In genomic region chr3:193744048-193744821, GRCh38 we compare ENCODE assay signal across 8 cellular contexts.
DNase-seq lines count a peak whose midpoint lies in the region; ATAC-seq and TF ChIP-seq lines count a peak whose summit lies in the region.

No MANE protein-coding gene starts in this region.

- H3K9ac ChIP-seq in SK-N-SH = no peak overlapping the region

- H3K27ac ChIP-seq in SK-N-SH (ENCODE audit: low read depth in 2 of 2, low read length in 1 of 2) (peak overlapping the region in 1 of 2 experiments; percentile 89; a peak in 2 of 4 replicates), spleen (peak overlapping the region in 6 of 8 donors; percentile 21 to 67 (median 52))

- no peak for TF ChIP-seq EP300 in SK-N-SH (IDR thresholded peaks at IDR 0.05; ENCODE audit: borderline replicate concordance in 1 of 2, low read depth in 1 of 2, low read length in 1 of 2)

- no peak for TF ChIP-seq RAD21 in SK-N-SH (IDR thresholded peaks at IDR 0.05; ENCODE audit: low read length)

- DNase-seq in SK-N-SH (no peak), NCI-H2171 (lab: John Stamatoyannopoulos, UW) (peak; percentile 2), fibroblast of villous mesenchyme (ENCODE audit: low read depth) (peak; percentile 3), spleen (no peak), A172 (ENCODE audit: low spot score) (no peak), NCI-H82 treated with DMSO at 0.1 percent for 48 hours (lab: John Stamatoyannopoulos, UW; ENCODE audit: unreplicated experiment) (no peak), Kasumi-1 (lab: John Stamatoyannopoulos, UW) (no peak)

- no peak for TF ChIP-seq POLR2A in spleen (IDR thresholded peaks at IDR 0.05)

- H3K27me3 ChIP-seq in SK-N-SH (ENCODE audit: insufficient read depth) (no peaks in the 10 kb centered on the region), spleen (replicated peaks in 1 of 7) (no peaks in the 10 kb centered on the region)

- H3K36me3 ChIP-seq in SK-N-SH (replicated peaks in 1 of 2; ENCODE audit: control insufficient read depth in 1 of 2, insufficient read depth in 2 of 2, low read length in 1 of 2) (no peaks in the 10 kb centered on the region), spleen (no peaks in the 10 kb centered on the region)

- CTCF ChIA-PET in SK-N-SH (lab: Yijun Ruan, JAX) = interaction anchor here (0.6 to 2.7 kb wide), 9 partner anchors 8 to 571 kb away, joined by 3 to 13 read pairs (median 4); no protein-coding TSS in a partner anchor

- no peak overlapping the region for H2AFZ ChIP-seq in SK-N-SH (ENCODE audit: low read depth)

- no peak; the same call in 2 of the 3 replicates for ATAC-seq in SK-N-SH treated with all-trans-retinoic acid at 6 μM for 48 hours

- no peaks in the 10 kb centered on the region for H4K20me1 ChIP-seq in SK-N-SH (ENCODE audit: insufficient read depth)

- intact Hi-C loops in spleen (cut with DNase I; ENCODE audit: low total_unique reads) = no loop called here

- H3K9me2 ChIP-seq in SK-N-SH = no peaks in the 10 kb centered on the region

- no peak overlapping the region for H3K4me3 ChIP-seq in SK-N-SH (ENCODE audit: low read depth in 2 of 2, low read length in 1 of 2)
- no peak overlapping the region for H3K4me3 ChIP-seq in fibroblast of villous mesenchyme (ENCODE audit: low read depth, low read length)
- H3K4me3 ChIP-seq in spleen = no peak overlapping the region

- POLR2A ChIA-PET in SK-N-SH (lab: Yijun Ruan, JAX) = no interaction called here

- H3K9me3 ChIP-seq in SK-N-SH (no peaks in the 10 kb centered on the region), spleen (peaks cover 0 to 3% (median 0%) of the 10 kb centered on the region in 8 donors)

- H3F3A ChIP-seq in SK-N-SH (replicated peaks; ENCODE audit: insufficient read depth) = no peaks in the 10 kb centered on the region

- H3K4me1 ChIP-seq in SK-N-SH (ENCODE audit: control insufficient read depth in 1 of 2, insufficient read depth in 2 of 2, low read depth in 1 of 2, low read length in 1 of 2) = peaks cover 0 to 23% of the 10 kb centered on the region in 2 experiments; a peak in 3 of 4 replicates
- peaks cover 0 to 23% (median 12%) of the 10 kb centered on the region in 6 donors for H3K4me1 ChIP-seq in spleen

- H3K79me2 ChIP-seq in SK-N-SH (ENCODE audit: insufficient read depth) = no peaks in the 10 kb centered on the region

- WGBS in SK-N-SH (ENCODE audit: low lambda C conversion rate) = 80% methylated on average over 10 of the region's 13 CpGs
- WGBS in spleen, 5 donors = 73 to 81% (median 77%) methylated on average over 13 of the region's 13 CpGs

- TF ChIP-seq CTCF in SK-N-SH (IDR thresholded peaks at IDR 0.05) (no peak), fibroblast of villous mesenchyme (IDR thresholded peaks at IDR 0.05; ENCODE audit: insufficient read depth, low read depth, low read length) (no peak), spleen (IDR thresholded peaks at IDR 0.05 in 8 of 11, conservative IDR thresholded peaks at IDR 0.05 in 3 of 11) (no peak)

- no peak overlapping the region for H3K4me2 ChIP-seq in SK-N-SH

TF ChIP-seq in SK-N-SH treated with all-trans-retinoic acid at 6 μM for 48 hours, 23 proteins besides CTCF, POLR2A, EP300 and RAD21:
- TF ChIP-seq TCF4 (CRISPR knock-in tag; IDR thresholded peaks at IDR 0.05; ENCODE audit: borderline replicate concordance) (no peak), ZNF70 (CRISPR knock-in tag; IDR thresholded peaks at IDR 0.05) (peak; percentile 44; the same call in 1 of the 2 replicates)

TF ChIP-seq in SK-N-SH, 30 proteins besides CTCF, POLR2A, EP300 and RAD21:
- TF ChIP-seq USF2 (IDR thresholded peaks at IDR 0.05; ENCODE audit: borderline replicate concordance, low read depth, low read length) (no peak), SMC3 (IDR thresholded peaks at IDR 0.05; ENCODE audit: low read depth, low read length) (no peak), RCOR1 (IDR thresholded peaks at IDR 0.05; ENCODE audit: low read length) (no peak), MAX (IDR thresholded peaks at IDR 0.05; ENCODE audit: low read depth) (no peak), CHD2 (IDR thresholded peaks at IDR 0.05; ENCODE audit: low read length, partially characterized antibody) (no peak), ELF1 (IDR thresholded peaks at IDR 0.05) (no peak), MXI1 (IDR thresholded peaks at IDR 0.05; ENCODE audit: low read depth, low read length) (no peak), USF1 (IDR thresholded peaks at IDR 0.05; ENCODE audit: borderline replicate concordance, low read depth) (no peak), MEF2A (IDR thresholded peaks at IDR 0.05; ENCODE audit: borderline replicate concordance, low read depth) (no peak), TCF12 (IDR thresholded peaks at IDR 0.05) (no peak), FOXM1 (IDR thresholded peaks at IDR 0.05; ENCODE audit: low read depth) (no peak), TAF1 (IDR thresholded peaks at IDR 0.05; ENCODE audit: borderline replicate concordance, low read depth, low read length) (no peak), SIN3A (IDR thresholded peaks at IDR 0.05; ENCODE audit: borderline replicate concordance, low read depth, low read length) (no peak), RFX5 (IDR thresholded peaks at IDR 0.05; ENCODE audit: low read length) (no peak), REST (IDR thresholded peaks at IDR 0.05; ENCODE audit: low read depth, low read length) (no peak), YY1 (IDR thresholded peaks at IDR 0.05; ENCODE audit: low read depth) (no peak)
TF ChIP-seq in SK-N-SH: peak in this region for 0.

Comparison
In these comparisons a context has a peak if more than half of its experiments do, and no peak if none do; other contexts are left out.
1. DNase-seq: peak in NCI-H2171 (single experiment) and fibroblast of villous mesenchyme (single experiment); none in SK-N-SH (single experiment), spleen (single experiment), A172 (single experiment), NCI-H82 treated with DMSO at 0.1 percent for 48 hours (single experiment) and Kasumi-1 (0 of 2).